In genomic region chr16:65989861-65990260, GRCh38 we compare ENCODE assay signal across 2 cellular contexts.
TF ChIP-seq lines count a peak whose summit lies in the region.

No MANE protein-coding gene starts in this region.

TF ChIP-seq in liver, 16 proteins besides CTCF, POLR2A, EP300 and RAD21 (continued from another document):
- TF ChIP-seq ZBTB33 (IDR thresholded peaks at IDR 0.05) (no peak), TAF1 (conservative IDR thresholded peaks at IDR 0.05) (no peak), NR2F2 (IDR thresholded peaks at IDR 0.05) (no peak), EGR1 (IDR thresholded peaks at IDR 0.05; ENCODE audit: low read depth in 2 of 2) (no peak), SP1 (IDR thresholded peaks at IDR 0.05) (no peak), FOXA1 (IDR thresholded peaks at IDR 0.05) (no peak), REST (IDR thresholded peaks at IDR 0.05) (no peak), HNF4G (IDR thresholded peaks at IDR 0.05) (peak; percentile 6)
TF ChIP-seq in liver: peak in this region for 3.

TF ChIP-seq in HepG2, 621 proteins besides CTCF, POLR2A, EP300 and RAD21 (continued from another document):
- TF ChIP-seq, protein P1, sequence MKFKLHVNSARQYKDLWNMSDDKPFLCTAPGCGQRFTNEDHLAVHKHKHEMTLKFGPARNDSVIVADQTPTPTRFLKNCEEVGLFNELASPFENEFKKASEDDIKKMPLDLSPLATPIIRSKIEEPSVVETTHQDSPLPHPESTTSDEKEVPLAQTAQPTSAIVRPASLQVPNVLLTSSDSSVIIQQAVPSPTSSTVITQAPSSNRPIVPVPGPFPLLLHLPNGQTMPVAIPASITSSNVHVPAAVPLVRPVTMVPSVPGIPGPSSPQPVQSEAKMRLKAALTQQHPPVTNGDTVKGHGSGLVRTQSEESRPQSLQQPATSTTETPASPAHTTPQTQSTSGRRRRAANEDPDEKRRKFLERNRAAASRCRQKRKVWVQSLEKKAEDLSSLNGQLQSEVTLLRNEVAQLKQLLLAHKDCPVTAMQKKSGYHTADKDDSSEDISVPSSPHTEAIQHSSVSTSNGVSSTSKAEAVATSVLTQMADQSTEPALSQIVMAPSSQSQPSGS (CRISPR knock-in tag; IDR thresholded peaks at IDR 0.05) = no peak
- no peak for TF ChIP-seq KLF12 (CRISPR knock-in tag; IDR thresholded peaks at IDR 0.05; ENCODE audit: borderline replicate concordance)
- TF ChIP-seq ZNF224 (CRISPR knock-in tag; IDR thresholded peaks at IDR 0.05) = no peak
- no peak for TF ChIP-seq NR0B2 (CRISPR knock-in tag; IDR thresholded peaks at IDR 0.05)
- TF ChIP-seq, protein P2, sequence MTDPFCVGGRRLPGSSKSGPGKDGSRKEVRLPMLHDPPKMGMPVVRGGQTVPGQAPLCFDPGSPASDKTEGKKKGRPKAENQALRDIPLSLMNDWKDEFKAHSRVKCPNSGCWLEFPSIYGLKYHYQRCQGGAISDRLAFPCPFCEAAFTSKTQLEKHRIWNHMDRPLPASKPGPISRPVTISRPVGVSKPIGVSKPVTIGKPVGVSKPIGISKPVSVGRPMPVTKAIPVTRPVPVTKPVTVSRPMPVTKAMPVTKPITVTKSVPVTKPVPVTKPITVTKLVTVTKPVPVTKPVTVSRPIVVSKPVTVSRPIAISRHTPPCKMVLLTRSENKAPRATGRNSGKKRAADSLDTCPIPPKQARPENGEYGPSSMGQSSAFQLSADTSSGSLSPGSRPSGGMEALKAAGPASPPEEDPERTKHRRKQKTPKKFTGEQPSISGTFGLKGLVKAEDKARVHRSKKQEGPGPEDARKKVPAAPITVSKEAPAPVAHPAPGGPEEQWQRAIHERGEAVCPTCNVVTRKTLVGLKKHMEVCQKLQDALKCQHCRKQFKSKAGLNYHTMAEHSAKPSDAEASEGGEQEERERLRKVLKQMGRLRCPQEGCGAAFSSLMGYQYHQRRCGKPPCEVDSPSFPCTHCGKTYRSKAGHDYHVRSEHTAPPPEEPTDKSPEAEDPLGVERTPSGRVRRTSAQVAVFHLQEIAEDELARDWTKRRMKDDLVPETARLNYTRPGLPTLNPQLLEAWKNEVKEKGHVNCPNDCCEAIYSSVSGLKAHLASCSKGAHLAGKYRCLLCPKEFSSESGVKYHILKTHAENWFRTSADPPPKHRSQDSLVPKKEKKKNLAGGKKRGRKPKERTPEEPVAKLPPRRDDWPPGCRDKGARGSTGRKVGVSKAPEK (CRISPR knock-in tag; IDR thresholded peaks at IDR 0.05; ENCODE audit: borderline replicate concordance) = no peak
- no peak for TF ChIP-seq MBD4 (IDR thresholded peaks at IDR 0.05; ENCODE audit: borderline replicate concordance, low read length)
- TF ChIP-seq, protein P3, sequence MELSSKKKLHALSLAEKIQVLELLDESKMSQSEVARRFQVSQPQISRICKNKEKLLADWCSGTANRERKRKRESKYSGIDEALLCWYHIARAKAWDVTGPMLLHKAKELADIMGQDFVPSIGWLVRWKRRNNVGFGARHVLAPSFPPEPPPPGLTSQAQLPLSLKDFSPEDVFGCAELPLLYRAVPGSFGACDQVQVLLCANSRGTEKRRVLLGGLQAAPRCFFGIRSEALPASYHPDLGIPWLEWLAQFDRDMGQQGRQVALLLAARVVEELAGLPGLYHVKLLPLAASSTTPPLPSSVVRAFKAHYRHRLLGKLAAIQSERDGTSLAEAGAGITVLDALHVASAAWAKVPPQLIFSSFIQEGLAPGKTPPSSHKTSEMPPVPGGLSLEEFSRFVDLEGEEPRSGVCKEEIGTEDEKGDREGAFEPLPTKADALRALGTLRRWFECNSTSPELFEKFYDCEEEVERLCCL (CRISPR knock-in tag; IDR thresholded peaks at IDR 0.05; ENCODE audit: borderline replicate concordance) = no peak
- TF ChIP-seq ZNF609 (CRISPR knock-in tag; IDR thresholded peaks at IDR 0.05; ENCODE audit: borderline replicate concordance) = no peak
TF ChIP-seq in HepG2: peak in this region for 0.
